Comparison of ENCODE assay signal across 23 cellular contexts in the genomic region with DNA sequence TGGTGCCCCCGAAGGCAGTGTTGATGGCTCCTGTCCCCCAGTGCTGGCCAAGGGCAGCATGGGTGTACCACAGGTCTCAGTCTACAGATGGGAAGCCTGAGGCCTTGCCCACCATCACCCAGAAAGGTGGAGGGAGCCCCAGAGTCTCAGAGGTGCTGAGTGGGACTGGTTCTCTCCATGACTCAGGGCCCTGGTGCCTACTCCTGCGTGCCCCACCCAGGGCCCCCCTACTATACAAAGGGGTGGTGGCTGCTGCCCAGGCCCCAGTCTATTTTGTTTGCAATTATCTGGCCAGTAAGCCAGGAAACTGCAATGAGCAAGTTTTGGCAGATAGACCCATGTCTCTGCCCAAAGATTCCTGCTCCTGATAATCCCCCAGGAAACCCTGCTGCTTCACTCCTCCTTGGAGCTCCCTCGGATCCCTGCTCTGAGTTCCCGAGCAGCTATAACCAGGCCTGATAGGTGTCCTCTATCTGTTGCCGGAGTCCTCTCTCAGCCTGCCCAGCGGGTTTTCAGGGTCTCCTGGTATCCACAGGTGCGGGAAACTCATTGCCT. TPM values are rescaled to one million over a fixed set of nuclear protein-coding genes. Genes with fewer than 3 reads are reported as not detected.
DNase-seq lines count a peak whose midpoint lies in the region; ATAC-seq, FAIRE-seq and TF ChIP-seq lines count a peak whose summit lies in the region.
"Had no signal": no experiment of that assay in that cellular context is flagged by ENCODE, and none has a peak within 500 bp of the region (broad histone marks: within the 10 kb centered on the region; RNA-seq: fewer than 3 reads in every experiment).

No MANE protein-coding gene starts in this region.

- H3K79me1 ChIP-seq in trophoblast cell (ENCODE audit: low read length): peaks cover 27% of the 10 kb centered on the region

- intact Hi-C loops in K562 (cut with micrococcal nuclease): no loop called here
- intact Hi-C loops in stomach (cut with DNase I; ENCODE audit: low total_unique reads): no loop called here

- H2AFZ ChIP-seq in K562 (ENCODE audit: low read depth, low read length): no peak overlapping the region
- no peak overlapping the region for H2AFZ ChIP-seq in trophoblast cell (ENCODE audit: insufficient read depth, low read length, poor library complexity)

- peak overlapping the region; percentile 48 for H3K18ac ChIP-seq in trophoblast cell (ENCODE audit: low read length)

- POLR2A ChIA-PET in K562 (lab: Yijun Ruan, JAX): no interaction called here

- peak overlapping the region; percentile 91 for H3K14ac ChIP-seq in trophoblast cell (ENCODE audit: low read length)

- peak overlapping the region; percentile 80 for H2BK5ac ChIP-seq in trophoblast cell (ENCODE audit: low read depth, low read length, poor library complexity)

- H3K4me1 ChIP-seq in BE2C (0 out of 2 replicates have a peak, but pooled peaks cover 3% of the 10 kb centered on the region), K562 (replicated peaks in 1 of 2; ENCODE audit: control insufficient read depth in 2 of 2, insufficient read depth in 2 of 2, low read length in 2 of 2) (no peaks in the 10 kb centered on the region), trophoblast cell (ENCODE audit: control insufficient read depth in 1 of 2, insufficient read depth in 2 of 2, low read length in 2 of 2) (peaks cover 14 to 22% of the 10 kb centered on the region in 2 experiments), stomach (no peaks in the 10 kb centered on the region)
- H3K4me1 ChIP-seq: ascending aorta, lower lobe of right lung, upper lobe of left lung had no signal

- H4K12ac ChIP-seq in trophoblast cell (ENCODE audit: low read depth, low read length): peak overlapping the region; percentile 35

- peak overlapping the region; percentile 22 for H3K4ac ChIP-seq in trophoblast cell (ENCODE audit: low read depth, low read length)

- TF ChIP-seq EP300 in K562 (IDR thresholded peaks at IDR 0.05; ENCODE audit: low read length) (no peak), stomach (IDR thresholded peaks at IDR 0.05) (no peak)

- H3K27me3 ChIP-seq in BE2C: no peaks in the 10 kb centered on the region
- peaks cover 0 to 4% of the 10 kb centered on the region in 2 experiments; a peak in 1 of 5 replicates for H3K27me3 ChIP-seq in K562 (ENCODE audit: control insufficient read depth in 2 of 2, insufficient read depth in 2 of 2, low read length in 2 of 2)
- H3K27me3 ChIP-seq in trophoblast cell (ENCODE audit: insufficient read depth, low read length): no peaks in the 10 kb centered on the region
- H3K27me3 ChIP-seq in stomach: no peaks in the 10 kb centered on the region
- H3K27me3 ChIP-seq: ascending aorta, upper lobe of left lung had no signal

- H3K4me3 ChIP-seq in BE2C (ENCODE audit: low read depth, low read length) (no peak overlapping the region), K562 (no peak overlapping the region), trophoblast cell (ENCODE audit: low read depth, low read length) (no peak overlapping the region), stomach (no peak overlapping the region)
- H3K4me3 ChIP-seq: ascending aorta, lower lobe of right lung, upper lobe of left lung had no signal

- H3K9ac ChIP-seq in K562 (ENCODE audit: insufficient read depth in 1 of 2, low read depth in 2 of 2, low read length in 2 of 2): no peak overlapping the region
- H3K9ac ChIP-seq in trophoblast cell (ENCODE audit: low read length): no peak overlapping the region

- H2BK12ac ChIP-seq in trophoblast cell (ENCODE audit: low read length): peak overlapping the region; percentile 95

- peak overlapping the region; percentile 43 for H2AK5ac ChIP-seq in trophoblast cell (ENCODE audit: low read length)

- no peak for TF ChIP-seq RAD21 in K562 (CRISPR knock-in tag; conservative IDR thresholded peaks at IDR 0.05 in 1 of 2, IDR thresholded peaks at IDR 0.05 in 1 of 2)

- H3K4me2 ChIP-seq in K562 (ENCODE audit: insufficient read depth, low read length): no peak overlapping the region
- H3K4me2 ChIP-seq in trophoblast cell (ENCODE audit: low read length): no peak overlapping the region

- H4K91ac ChIP-seq in trophoblast cell (ENCODE audit: low read depth, low read length): peak overlapping the region; percentile 52

- peak overlapping the region; percentile 55 for H2BK120ac ChIP-seq in trophoblast cell (ENCODE audit: insufficient read depth, low read length, poor library complexity)

- H3K79me2 ChIP-seq in K562 (ENCODE audit: control insufficient read depth, insufficient read depth, low read length) (no peaks in the 10 kb centered on the region), trophoblast cell (ENCODE audit: control insufficient read depth, insufficient read depth, low read length, poor library complexity) (peaks cover 3% of the 10 kb centered on the region)

- no peaks in the 10 kb centered on the region for H4K20me1 ChIP-seq in K562 (replicated peaks; ENCODE audit: control insufficient read depth, insufficient read depth, low read length)

- no peaks in the 10 kb centered on the region for H3K36me3 ChIP-seq in BE2C
- no peaks in the 10 kb centered on the region for H3K36me3 ChIP-seq in K562 (ENCODE audit: control insufficient read depth, insufficient read depth, low read length)
- H3K36me3 ChIP-seq in trophoblast cell (ENCODE audit: control insufficient read depth in 1 of 2, insufficient read depth in 2 of 2, low read length in 2 of 2): peaks cover 0 to 3% of the 10 kb centered on the region in 2 experiments
- H3K36me3 ChIP-seq in stomach: no peaks in the 10 kb centered on the region
- H3K36me3 ChIP-seq: ascending aorta, lower lobe of right lung, neutrophil, upper lobe of left lung had no signal

- H3K9me1 ChIP-seq in K562 (ENCODE audit: control insufficient read depth, insufficient read depth, low read length): no peaks in the 10 kb centered on the region

- no peak overlapping the region for H3K27ac ChIP-seq in K562 (ENCODE audit: extremely low read depth, low read depth, low read length)
- H3K27ac ChIP-seq in trophoblast cell (ENCODE audit: low read depth, low read length): peak overlapping the region; percentile 20
- H3K27ac ChIP-seq in stomach: no peak overlapping the region
- H3K27ac ChIP-seq: ascending aorta, lower lobe of right lung, neutrophil, upper lobe of left lung had no signal

- 3% methylated on average over 7 of the region's 7 CpGs for WGBS in K562 (ENCODE audit: insufficient coverage, low coverage, missing lambda C conversion rate)
- WGBS in trophoblast cell (ENCODE audit: extremely low coverage, insufficient coverage, insufficient read length): no CpG with 5 or more reads among the region's 7 CpGs
- WGBS in stomach, 5 donors: 59 to 67% (median 63%) methylated on average over 7 of the region's 7 CpGs

- CTCF ChIA-PET in K562 (lab: Yijun Ruan, JAX; ENCODE audit: low intra/inter-chr PET ratio): no interaction called here

- no peak overlapping the region for H3K23ac ChIP-seq in trophoblast cell (ENCODE audit: low read length)

- in situ Hi-C loops in K562 (cut with MboI): no loop called here

- no peak for FAIRE-seq in K562 (lab: Jason Lieb, UNC)
- FAIRE-seq: endothelial cell of umbilical vein, small intestine had no signal

- no TSS peak for BruUV-seq in K562 (replicated peaks; lab: Mats Ljungman, UMichigan)

- peak overlapping the region; percentile 12 for H4K8ac ChIP-seq in trophoblast cell (ENCODE audit: low read depth, low read length)

- ATAC-seq in K562: no peak
- ATAC-seq in GM19023 (IDR thresholded peaks at IDR 0.05; ENCODE audit: unreplicated experiment): no peak
- ATAC-seq: lower lobe of right lung, WTC11 had no signal

- TF ChIP-seq CTCF in BE2C (IDR thresholded peaks at IDR 0.05; ENCODE audit: low read depth, low read length): no peak
- TF ChIP-seq CTCF in K562 (IDR thresholded peaks at IDR 0.05 in 2 of 3, conservative IDR thresholded peaks at IDR 0.05 in 1 of 3; ENCODE audit: insufficient read depth in 2 of 3, low read depth in 1 of 3, low read length in 3 of 3): no peak
- TF ChIP-seq CTCF in stomach (IDR thresholded peaks at IDR 0.05): no peak

- TF ChIP-seq POLR2A in K562 (conservative IDR thresholded peaks at IDR 0.05): no peak
- no peak for TF ChIP-seq POLR2A in stomach (IDR thresholded peaks at IDR 0.05)

- DNase-seq in BE2C: peak; percentile 57
- DNase-seq in M059J (ENCODE audit: low read depth): peak; percentile 71
- no peak for DNase-seq in K562 (ENCODE audit: extremely low read depth in 1 of 4, low spot score in 3 of 4)
- no peak for DNase-seq in trophoblast cell
- DNase-seq in anterior cingulate cortex (lab: John Stamatoyannopoulos, UW): no peak
- no peak for DNase-seq in stomach
- DNase-seq: Calu3; glutamatergic neuron; lower lobe of right lung; NCI-H1436 treated with DMSO at 0.1 percent for 48 hours; NCI-H526 treated with DMSO at 0.1 percent for 48 hours; small intestine; stimulated activated CD4-positive, alpha-beta T cell treated with anti-CD3 and anti-CD28 coated beads, Interleukin-1b, Interleukin-23, amount 100 ng/mL, for 48 hours; upper lobe of left lung had no signal

- H3K9me3 ChIP-seq in BE2C (no peaks in the 10 kb centered on the region), K562 (replicated peaks; ENCODE audit: control insufficient read depth, insufficient read depth, low read depth, low read length) (peaks cover 8% of the 10 kb centered on the region; the same call in 1 of the 2 replicates), trophoblast cell (ENCODE audit: insufficient read depth, low read depth, low read length) (peaks cover 3% of the 10 kb centered on the region), stomach (peaks cover 0 to 17% (median 11%) of the 10 kb centered on the region in 4 donors)
- H3K9me3 ChIP-seq: ascending aorta had no signal

RNA-seq across cellular contexts. Expression of a gene that starts 41.7 kb away (rescaled TPM):
- not detected for polyA plus RNA-seq in BE2C (2012; ENCODE audit: insufficient read depth, insufficient read length, low read depth)
- total RNA-seq in M059J (2014; rRNA removed; shearing (Covaris generic)): not detected in 2 replicates
- total RNA-seq in K562 (2011; cell fraction: chromatin; rRNA removed; ENCODE audit: low replicate concordance): not detected in 2 replicates
- not detected in 2 replicates for total RNA-seq in K562 (2011; cell fraction: nucleolus; rRNA removed)
- total RNA-seq in K562 (2011; cell fraction: nucleoplasm; rRNA removed): not detected in 2 replicates
- total RNA-seq in K562 (2014; rRNA removed): not detected in 2 replicates
- total RNA-seq in K562 (2014; rRNA removed; fragmentation: Illumina TruSeq; extraction: Trizol): not detected in 2 replicates
- total RNA-seq in K562 (2015; rRNA removed; fragmentation: Illumina TruSeq; extraction: Trizol): not detected in 2 replicates
- not detected in 2 replicates for total RNA-seq in K562 (2021)
- polyA plus RNA-seq in K562 (2011; rRNA removed): not detected in 2 replicates
- not detected in 2 replicates for polyA plus RNA-seq in K562 (2011; cell fraction: cytosol; rRNA removed)
- polyA plus RNA-seq in K562 (2011; cell fraction: nucleus; rRNA removed): not detected in 2 replicates
- not detected in 2 replicates for polyA plus RNA-seq in K562 (2012)
- not detected in 2 replicates for polyA plus RNA-seq in K562 (2014; fragmentation: Illumina TruSeq; extraction: Trizol)
- polyA plus RNA-seq in K562 (2014; fragmentation: Nextera tagmentation; extraction: Ambion mirVana): not detected
- polyA plus RNA-seq in K562 (2014; rRNA removed): not detected in 2 replicates
- polyA minus RNA-seq in K562 (2011; rRNA and poly(A)+ RNA removed): not detected in 2 replicates
- not detected in 2 replicates for polyA minus RNA-seq in K562 (2011; cell fraction: cytosol; rRNA and poly(A)+ RNA removed)
- polyA minus RNA-seq in K562 (2011; cell fraction: nucleus; rRNA and poly(A)+ RNA removed): not detected in 2 replicates
- polyA plus RNA-seq in trophoblast cell (2013): 0.14 and 0.19 TPM in 2 replicates
- total RNA-seq in stomach: 10 to 100 TPM in 2 of 5 donors, not detected in 3; 16.5 to 71.8 TPM
- polyA plus RNA-seq in stomach: 1 to 10 TPM; 1.5 to 2.5 (median 2.1) TPM
- total RNA-seq: activated T-helper 1 cell treated with anti-CD3 and anti-CD28 coated beads, Interleukin-12 subunit alpha, Interleukin-12 subunit beta, Interleukin-2, Interleukin-4 antibody, amounts not matched to agents 30 ng/mL and 10 ng/mL and 1 ng/mL, durations not matched to agents 14 hours and 24 hours and 36 hours; ascending aorta; dermis microvascular lymphatic vessel endothelial cell; endothelial cell of umbilical vein; kidney epithelial cell had no signal
- polyA plus RNA-seq: CD14-positive monocyte, endothelial cell of umbilical vein had no signal

Comparison
In these comparisons a context has a peak if more than half of its experiments do, and no peak if none do; other contexts are left out.
1. DNase-seq: peak in BE2C (single experiment) and M059J (single experiment); none in K562 (0 of 4), trophoblast cell (0 of 2), anterior cingulate cortex (0 of 58) and stomach (single experiment).